Comparison of ENCODE assay signal across 15 cellular contexts in genomic region chr2:42756956-42757513, GRCh38. TPM values are rescaled to one million over a fixed set of nuclear protein-coding genes. Genes with fewer than 3 reads are reported as not detected.
A peak's percentile ranks its signal among the peaks of the same experiment; 100 is the strongest.
DNase-seq lines count a peak whose midpoint lies in the region; ATAC-seq and TF ChIP-seq lines count a peak whose summit lies in the region.
"Had no signal": no experiment of that assay in that cellular context is flagged by ENCODE, and none has a peak within 500 bp of the region (broad histone marks: within the 10 kb centered on the region; RNA-seq: fewer than 3 reads in every experiment).

No MANE protein-coding gene starts in this region.

- H3K36me3 ChIP-seq in osteoblast (ENCODE audit: insufficient read depth, low read length) = no peaks in the 10 kb centered on the region

- H3K79me2 ChIP-seq in osteoblast (ENCODE audit: insufficient read depth, low read length) = no peaks in the 10 kb centered on the region

- H3K4me2 ChIP-seq in osteoblast (ENCODE audit: insufficient read depth, low read length) = no peak overlapping the region

- ATAC-seq in GM18519 (IDR thresholded peaks at IDR 0.05; ENCODE audit: low FRiP score, unreplicated experiment) = no peak
- ATAC-seq in GM21717 (IDR thresholded peaks at IDR 0.05; ENCODE audit: unreplicated experiment) = no peak
- ATAC-seq: K562 had no signal

- DNase-seq in EH (ENCODE audit: low read depth) (peak; percentile 7), GM12865 (ENCODE audit: low read depth) (peak; percentile 31), osteoblast (ENCODE audit: insufficient read length, low spot score, missing footprints) (peak; percentile 58), coronary artery (ENCODE audit: low spot score) (no peak), cerebellar nuclear complex (lab: John Stamatoyannopoulos, UW) (no peak)
- DNase-seq: NCI-H1105; NCI-H1930; NCI-H524 treated with DMSO at 0.1 percent for 48 hours; NK-92 treated with Interleukin-12 subunit alpha and Interleukin-12 subunit beta, amount 100 ng/mL, for 24 hours had no signal

- no peaks in the 10 kb centered on the region for H4K20me1 ChIP-seq in osteoblast (ENCODE audit: insufficient read depth, low read length)

- H3K27ac ChIP-seq in cingulate gyrus (ENCODE audit: low read depth, low read length) = peak overlapping the region; percentile 26
- H3K27ac ChIP-seq in osteoblast (ENCODE audit: low read depth, low read length) = no peak overlapping the region
- no peak overlapping the region for H3K27ac ChIP-seq in coronary artery

- H3K9me3 ChIP-seq in osteoblast (ENCODE audit: low read depth, low read length) = no peaks in the 10 kb centered on the region

- H2AFZ ChIP-seq in osteoblast (ENCODE audit: low read length) = no peak overlapping the region

- H3K4me3 ChIP-seq in GM12865 (ENCODE audit: low read depth, low read length) (no peak overlapping the region), osteoblast (ENCODE audit: insufficient read depth, low read length) (no peak overlapping the region), coronary artery (no peak overlapping the region)
- H3K4me3 ChIP-seq: K562 had no signal

- TF ChIP-seq CTCF in GM12865 (IDR thresholded peaks at IDR 0.05; ENCODE audit: insufficient read depth, low read depth, low read length, missing control alignments) = no peak
- no peak for TF ChIP-seq CTCF in osteoblast (IDR thresholded peaks at IDR 0.05; ENCODE audit: extremely low read depth, low read depth, low read length)
- TF ChIP-seq CTCF in coronary artery (IDR thresholded peaks at IDR 0.05) = no peak

- H3K27me3 ChIP-seq in osteoblast (ENCODE audit: insufficient read depth, low read length) = no peaks in the 10 kb centered on the region

- peaks cover 12% of the 10 kb centered on the region for H3K4me1 ChIP-seq in osteoblast (ENCODE audit: insufficient read depth, low read length)

RNA-seq across cellular contexts. Expression of gene OXER1, which starts 6.9 kb away (rescaled TPM):
- total RNA-seq in osteoblast = 0.29 TPM in 1 of 2 replicates, not detected in the other
- total RNA-seq: Daoy, K562, SK-MEL-5 had no signal

RNA-seq across cellular contexts. Expression of gene HAAO, which starts 35.3 kb away (rescaled TPM):
- total RNA-seq in osteoblast = 0.72 and 1.8 TPM in 2 replicates
- total RNA-seq: Daoy, K562, SK-MEL-5 had no signal

Comparison
In these comparisons a context has a peak if more than half of its experiments do, and no peak if none do; other contexts are left out.
1. DNase-seq: peak in EH (single experiment), GM12865 (single experiment) and osteoblast (single experiment); none in coronary artery (single experiment) and cerebellar nuclear complex (0 of 2).